1 cellular context compared by ENCODE assay signal in the genomic region with DNA sequence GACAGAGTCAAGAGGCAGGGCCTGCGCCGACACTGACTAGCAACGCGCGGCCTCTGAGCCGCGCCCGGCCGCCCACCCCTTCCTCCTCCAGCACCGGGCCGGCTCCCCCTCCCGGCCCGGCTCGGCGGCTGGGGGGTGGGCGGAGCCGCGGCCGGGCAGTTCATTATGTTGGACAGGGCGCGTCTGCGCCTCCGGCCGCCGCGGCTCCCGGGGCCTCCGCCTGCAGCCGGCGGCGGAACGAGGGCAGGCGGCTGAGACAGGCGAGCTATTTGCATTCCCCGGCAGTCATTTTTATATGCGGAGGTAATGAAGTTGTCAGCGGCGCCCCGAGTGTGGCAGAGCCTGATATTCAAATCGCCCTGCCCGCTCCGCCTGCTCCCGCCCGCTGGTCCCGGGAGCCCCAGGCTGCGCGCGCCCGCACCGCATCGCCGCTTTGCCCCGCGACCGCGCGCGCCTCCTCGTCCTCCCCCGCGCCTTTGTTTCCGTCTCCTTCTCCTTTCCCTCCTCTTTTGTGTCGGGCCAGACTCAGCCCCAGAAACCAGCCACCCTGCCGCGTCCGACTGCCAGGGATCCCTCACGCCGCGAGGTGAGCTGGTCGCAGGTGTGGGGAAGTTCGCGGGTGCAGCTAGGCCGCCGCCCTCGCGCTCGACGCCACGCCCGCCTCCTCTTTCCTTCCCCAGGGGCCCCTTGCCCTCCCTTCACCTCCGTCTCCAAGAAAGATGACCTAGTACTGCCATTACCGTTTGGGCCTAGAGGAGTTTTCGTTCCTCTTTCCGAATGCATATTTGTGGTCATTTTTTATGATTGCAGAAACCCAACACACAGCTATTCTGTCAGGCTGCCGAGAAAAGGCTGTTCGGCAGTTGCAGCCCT.
TF ChIP-seq lines count a peak whose summit lies in the region.

No MANE protein-coding gene starts in this region.

TF ChIP-seq in WTC11, 78 proteins besides CTCF, POLR2A, EP300 and RAD21 (continued from another document and continues in another):
- TF ChIP-seq, protein P1, sequence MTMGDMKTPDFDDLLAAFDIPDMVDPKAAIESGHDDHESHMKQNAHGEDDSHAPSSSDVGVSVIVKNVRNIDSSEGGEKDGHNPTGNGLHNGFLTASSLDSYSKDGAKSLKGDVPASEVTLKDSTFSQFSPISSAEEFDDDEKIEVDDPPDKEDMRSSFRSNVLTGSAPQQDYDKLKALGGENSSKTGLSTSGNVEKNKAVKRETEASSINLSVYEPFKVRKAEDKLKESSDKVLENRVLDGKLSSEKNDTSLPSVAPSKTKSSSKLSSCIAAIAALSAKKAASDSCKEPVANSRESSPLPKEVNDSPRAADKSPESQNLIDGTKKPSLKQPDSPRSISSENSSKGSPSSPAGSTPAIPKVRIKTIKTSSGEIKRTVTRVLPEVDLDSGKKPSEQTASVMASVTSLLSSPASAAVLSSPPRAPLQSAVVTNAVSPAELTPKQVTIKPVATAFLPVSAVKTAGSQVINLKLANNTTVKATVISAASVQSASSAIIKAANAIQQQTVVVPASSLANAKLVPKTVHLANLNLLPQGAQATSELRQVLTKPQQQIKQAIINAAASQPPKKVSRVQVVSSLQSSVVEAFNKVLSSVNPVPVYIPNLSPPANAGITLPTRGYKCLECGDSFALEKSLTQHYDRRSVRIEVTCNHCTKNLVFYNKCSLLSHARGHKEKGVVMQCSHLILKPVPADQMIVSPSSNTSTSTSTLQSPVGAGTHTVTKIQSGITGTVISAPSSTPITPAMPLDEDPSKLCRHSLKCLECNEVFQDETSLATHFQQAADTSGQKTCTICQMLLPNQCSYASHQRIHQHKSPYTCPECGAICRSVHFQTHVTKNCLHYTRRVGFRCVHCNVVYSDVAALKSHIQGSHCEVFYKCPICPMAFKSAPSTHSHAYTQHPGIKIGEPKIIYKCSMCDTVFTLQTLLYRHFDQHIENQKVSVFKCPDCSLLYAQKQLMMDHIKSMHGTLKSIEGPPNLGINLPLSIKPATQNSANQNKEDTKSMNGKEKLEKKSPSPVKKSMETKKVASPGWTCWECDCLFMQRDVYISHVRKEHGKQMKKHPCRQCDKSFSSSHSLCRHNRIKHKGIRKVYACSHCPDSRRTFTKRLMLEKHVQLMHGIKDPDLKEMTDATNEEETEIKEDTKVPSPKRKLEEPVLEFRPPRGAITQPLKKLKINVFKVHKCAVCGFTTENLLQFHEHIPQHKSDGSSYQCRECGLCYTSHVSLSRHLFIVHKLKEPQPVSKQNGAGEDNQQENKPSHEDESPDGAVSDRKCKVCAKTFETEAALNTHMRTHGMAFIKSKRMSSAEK (CRISPR knock-in tag; IDR thresholded peaks at IDR 0.05; ENCODE audit: borderline replicate concordance) = no peak
- TF ChIP-seq, protein P2, sequence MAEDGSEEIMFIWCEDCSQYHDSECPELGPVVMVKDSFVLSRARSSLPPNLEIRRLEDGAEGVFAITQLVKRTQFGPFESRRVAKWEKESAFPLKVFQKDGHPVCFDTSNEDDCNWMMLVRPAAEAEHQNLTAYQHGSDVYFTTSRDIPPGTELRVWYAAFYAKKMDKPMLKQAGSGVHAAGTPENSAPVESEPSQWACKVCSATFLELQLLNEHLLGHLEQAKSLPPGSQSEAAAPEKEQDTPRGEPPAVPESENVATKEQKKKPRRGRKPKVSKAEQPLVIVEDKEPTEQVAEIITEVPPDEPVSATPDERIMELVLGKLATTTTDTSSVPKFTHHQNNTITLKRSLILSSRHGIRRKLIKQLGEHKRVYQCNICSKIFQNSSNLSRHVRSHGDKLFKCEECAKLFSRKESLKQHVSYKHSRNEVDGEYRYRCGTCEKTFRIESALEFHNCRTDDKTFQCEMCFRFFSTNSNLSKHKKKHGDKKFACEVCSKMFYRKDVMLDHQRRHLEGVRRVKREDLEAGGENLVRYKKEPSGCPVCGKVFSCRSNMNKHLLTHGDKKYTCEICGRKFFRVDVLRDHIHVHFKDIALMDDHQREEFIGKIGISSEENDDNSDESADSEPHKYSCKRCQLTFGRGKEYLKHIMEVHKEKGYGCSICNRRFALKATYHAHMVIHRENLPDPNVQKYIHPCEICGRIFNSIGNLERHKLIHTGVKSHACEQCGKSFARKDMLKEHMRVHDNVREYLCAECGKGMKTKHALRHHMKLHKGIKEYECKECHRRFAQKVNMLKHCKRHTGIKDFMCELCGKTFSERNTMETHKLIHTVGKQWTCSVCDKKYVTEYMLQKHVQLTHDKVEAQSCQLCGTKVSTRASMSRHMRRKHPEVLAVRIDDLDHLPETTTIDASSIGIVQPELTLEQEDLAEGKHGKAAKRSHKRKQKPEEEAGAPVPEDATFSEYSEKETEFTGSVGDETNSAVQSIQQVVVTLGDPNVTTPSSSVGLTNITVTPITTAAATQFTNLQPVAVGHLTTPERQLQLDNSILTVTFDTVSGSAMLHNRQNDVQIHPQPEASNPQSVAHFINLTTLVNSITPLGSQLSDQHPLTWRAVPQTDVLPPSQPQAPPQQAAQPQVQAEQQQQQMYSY (CRISPR knock-in tag; IDR thresholded peaks at IDR 0.05) = no peak
- TF ChIP-seq MYBL2 (CRISPR knock-in tag; IDR thresholded peaks at IDR 0.05) = no peak
- TF ChIP-seq GRHL2 (CRISPR knock-in tag; IDR thresholded peaks at IDR 0.05; ENCODE audit: insufficient replicate concordance, severe bottlenecking) = no peak
- TF ChIP-seq ETV6 (CRISPR knock-in tag; IDR thresholded peaks at IDR 0.05) = peak; percentile 50; the same call in 1 of the 2 replicates
- TF ChIP-seq, protein P3, sequence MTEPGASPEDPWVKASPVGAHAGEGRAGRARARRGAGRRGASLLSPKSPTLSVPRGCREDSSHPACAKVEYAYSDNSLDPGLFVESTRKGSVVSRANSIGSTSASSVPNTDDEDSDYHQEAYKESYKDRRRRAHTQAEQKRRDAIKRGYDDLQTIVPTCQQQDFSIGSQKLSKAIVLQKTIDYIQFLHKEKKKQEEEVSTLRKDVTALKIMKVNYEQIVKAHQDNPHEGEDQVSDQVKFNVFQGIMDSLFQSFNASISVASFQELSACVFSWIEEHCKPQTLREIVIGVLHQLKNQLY (CRISPR knock-in tag; IDR thresholded peaks at IDR 0.05) = no peak
- no peak for TF ChIP-seq ZNF317 (CRISPR knock-in tag; IDR thresholded peaks at IDR 0.05; ENCODE audit: borderline replicate concordance, low read depth)
- peak; percentile 35 for TF ChIP-seq SP1 (CRISPR knock-in tag; conservative IDR thresholded peaks at IDR 0.05)
- TF ChIP-seq ZNF416 (CRISPR knock-in tag; IDR thresholded peaks at IDR 0.05) = no peak
- no peak for TF ChIP-seq SMAD4 (CRISPR knock-in tag; IDR thresholded peaks at IDR 0.05)
- TF ChIP-seq RELA (CRISPR knock-in tag; IDR thresholded peaks at IDR 0.05; ENCODE audit: borderline replicate concordance) = peak; percentile 73; the same call in 1 of the 2 replicates
- TF ChIP-seq ZNF121 (CRISPR knock-in tag; IDR thresholded peaks at IDR 0.05) = no peak
- TF ChIP-seq, protein P4, sequence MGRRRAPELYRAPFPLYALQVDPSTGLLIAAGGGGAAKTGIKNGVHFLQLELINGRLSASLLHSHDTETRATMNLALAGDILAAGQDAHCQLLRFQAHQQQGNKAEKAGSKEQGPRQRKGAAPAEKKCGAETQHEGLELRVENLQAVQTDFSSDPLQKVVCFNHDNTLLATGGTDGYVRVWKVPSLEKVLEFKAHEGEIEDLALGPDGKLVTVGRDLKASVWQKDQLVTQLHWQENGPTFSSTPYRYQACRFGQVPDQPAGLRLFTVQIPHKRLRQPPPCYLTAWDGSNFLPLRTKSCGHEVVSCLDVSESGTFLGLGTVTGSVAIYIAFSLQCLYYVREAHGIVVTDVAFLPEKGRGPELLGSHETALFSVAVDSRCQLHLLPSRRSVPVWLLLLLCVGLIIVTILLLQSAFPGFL (CRISPR knock-in tag; IDR thresholded peaks at IDR 0.05; ENCODE audit: borderline replicate concordance) = no peak
- TF ChIP-seq, protein P5, sequence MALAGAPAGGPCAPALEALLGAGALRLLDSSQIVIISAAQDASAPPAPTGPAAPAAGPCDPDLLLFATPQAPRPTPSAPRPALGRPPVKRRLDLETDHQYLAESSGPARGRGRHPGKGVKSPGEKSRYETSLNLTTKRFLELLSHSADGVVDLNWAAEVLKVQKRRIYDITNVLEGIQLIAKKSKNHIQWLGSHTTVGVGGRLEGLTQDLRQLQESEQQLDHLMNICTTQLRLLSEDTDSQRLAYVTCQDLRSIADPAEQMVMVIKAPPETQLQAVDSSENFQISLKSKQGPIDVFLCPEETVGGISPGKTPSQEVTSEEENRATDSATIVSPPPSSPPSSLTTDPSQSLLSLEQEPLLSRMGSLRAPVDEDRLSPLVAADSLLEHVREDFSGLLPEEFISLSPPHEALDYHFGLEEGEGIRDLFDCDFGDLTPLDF (CRISPR knock-in tag; IDR thresholded peaks at IDR 0.05) = no peak
- no peak for TF ChIP-seq NFATC4 (CRISPR knock-in tag; IDR thresholded peaks at IDR 0.05)
- TF ChIP-seq OVOL2 (CRISPR knock-in tag; IDR thresholded peaks at IDR 0.05; ENCODE audit: borderline replicate concordance) = no peak
- TF ChIP-seq, protein P6, sequence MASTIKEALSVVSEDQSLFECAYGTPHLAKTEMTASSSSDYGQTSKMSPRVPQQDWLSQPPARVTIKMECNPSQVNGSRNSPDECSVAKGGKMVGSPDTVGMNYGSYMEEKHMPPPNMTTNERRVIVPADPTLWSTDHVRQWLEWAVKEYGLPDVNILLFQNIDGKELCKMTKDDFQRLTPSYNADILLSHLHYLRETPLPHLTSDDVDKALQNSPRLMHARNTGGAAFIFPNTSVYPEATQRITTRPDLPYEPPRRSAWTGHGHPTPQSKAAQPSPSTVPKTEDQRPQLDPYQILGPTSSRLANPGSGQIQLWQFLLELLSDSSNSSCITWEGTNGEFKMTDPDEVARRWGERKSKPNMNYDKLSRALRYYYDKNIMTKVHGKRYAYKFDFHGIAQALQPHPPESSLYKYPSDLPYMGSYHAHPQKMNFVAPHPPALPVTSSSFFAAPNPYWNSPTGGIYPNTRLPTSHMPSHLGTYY (CRISPR knock-in tag; IDR thresholded peaks at IDR 0.05) = no peak
- TF ChIP-seq ZNF396 (CRISPR knock-in tag; IDR thresholded peaks at IDR 0.05; ENCODE audit: borderline replicate concordance) = no peak
- TF ChIP-seq, protein P7, sequence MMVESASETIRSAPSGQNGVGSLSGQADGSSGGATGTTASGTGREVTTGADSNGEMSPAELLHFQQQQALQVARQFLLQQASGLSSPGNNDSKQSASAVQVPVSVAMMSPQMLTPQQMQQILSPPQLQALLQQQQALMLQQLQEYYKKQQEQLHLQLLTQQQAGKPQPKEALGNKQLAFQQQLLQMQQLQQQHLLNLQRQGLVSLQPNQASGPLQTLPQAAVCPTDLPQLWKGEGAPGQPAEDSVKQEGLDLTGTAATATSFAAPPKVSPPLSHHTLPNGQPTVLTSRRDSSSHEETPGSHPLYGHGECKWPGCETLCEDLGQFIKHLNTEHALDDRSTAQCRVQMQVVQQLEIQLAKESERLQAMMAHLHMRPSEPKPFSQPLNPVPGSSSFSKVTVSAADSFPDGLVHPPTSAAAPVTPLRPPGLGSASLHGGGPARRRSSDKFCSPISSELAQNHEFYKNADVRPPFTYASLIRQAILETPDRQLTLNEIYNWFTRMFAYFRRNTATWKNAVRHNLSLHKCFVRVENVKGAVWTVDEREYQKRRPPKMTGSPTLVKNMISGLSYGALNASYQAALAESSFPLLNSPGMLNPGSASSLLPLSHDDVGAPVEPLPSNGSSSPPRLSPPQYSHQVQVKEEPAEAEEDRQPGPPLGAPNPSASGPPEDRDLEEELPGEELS (CRISPR knock-in tag; IDR thresholded peaks at IDR 0.05) = no peak; the same call in 1 of the 2 replicates
- TF ChIP-seq ESRRA (CRISPR knock-in tag; IDR thresholded peaks at IDR 0.05; ENCODE audit: borderline replicate concordance) = no peak
- TF ChIP-seq SOX15 (CRISPR knock-in tag; IDR thresholded peaks at IDR 0.05) = no peak
- TF ChIP-seq NFYB (CRISPR knock-in tag; conservative IDR thresholded peaks at IDR 0.05; ENCODE audit: low read depth) = no peak
- TF ChIP-seq ZNF232 (CRISPR knock-in tag; IDR thresholded peaks at IDR 0.05) = no peak
- no peak for TF ChIP-seq NR3C1 (CRISPR knock-in tag; conservative IDR thresholded peaks at IDR 0.05; ENCODE audit: low read depth)
- no peak for TF ChIP-seq JAZF1 (CRISPR knock-in tag; IDR thresholded peaks at IDR 0.05)
- TF ChIP-seq, protein P8, sequence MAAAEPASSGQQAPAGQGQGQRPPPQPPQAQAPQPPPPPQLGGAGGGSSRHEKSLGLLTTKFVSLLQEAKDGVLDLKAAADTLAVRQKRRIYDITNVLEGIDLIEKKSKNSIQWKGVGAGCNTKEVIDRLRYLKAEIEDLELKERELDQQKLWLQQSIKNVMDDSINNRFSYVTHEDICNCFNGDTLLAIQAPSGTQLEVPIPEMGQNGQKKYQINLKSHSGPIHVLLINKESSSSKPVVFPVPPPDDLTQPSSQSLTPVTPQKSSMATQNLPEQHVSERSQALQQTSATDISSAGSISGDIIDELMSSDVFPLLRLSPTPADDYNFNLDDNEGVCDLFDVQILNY (CRISPR knock-in tag; IDR thresholded peaks at IDR 0.05) = no peak
- TF ChIP-seq ATF1 (CRISPR knock-in tag; IDR thresholded peaks at IDR 0.05) = no peak
- TF ChIP-seq GABPB1 (CRISPR knock-in tag; IDR thresholded peaks at IDR 0.05) = no peak
- no peak for TF ChIP-seq EMX1 (CRISPR knock-in tag; IDR thresholded peaks at IDR 0.05)
- no peak for TF ChIP-seq GTF2I (CRISPR knock-in tag; conservative IDR thresholded peaks at IDR 0.05)
- TF ChIP-seq NR1H2 (CRISPR knock-in tag; IDR thresholded peaks at IDR 0.05) = no peak
- TF ChIP-seq NR2C2 (CRISPR knock-in tag; IDR thresholded peaks at IDR 0.05) = no peak
- no peak for TF ChIP-seq TP53 (CRISPR knock-in tag; IDR thresholded peaks at IDR 0.05)
- TF ChIP-seq, protein P9, sequence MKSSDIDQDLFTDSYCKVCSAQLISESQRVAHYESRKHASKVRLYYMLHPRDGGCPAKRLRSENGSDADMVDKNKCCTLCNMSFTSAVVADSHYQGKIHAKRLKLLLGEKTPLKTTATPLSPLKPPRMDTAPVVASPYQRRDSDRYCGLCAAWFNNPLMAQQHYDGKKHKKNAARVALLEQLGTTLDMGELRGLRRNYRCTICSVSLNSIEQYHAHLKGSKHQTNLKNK (CRISPR knock-in tag; IDR thresholded peaks at IDR 0.05) = no peak
- TF ChIP-seq, protein P10, sequence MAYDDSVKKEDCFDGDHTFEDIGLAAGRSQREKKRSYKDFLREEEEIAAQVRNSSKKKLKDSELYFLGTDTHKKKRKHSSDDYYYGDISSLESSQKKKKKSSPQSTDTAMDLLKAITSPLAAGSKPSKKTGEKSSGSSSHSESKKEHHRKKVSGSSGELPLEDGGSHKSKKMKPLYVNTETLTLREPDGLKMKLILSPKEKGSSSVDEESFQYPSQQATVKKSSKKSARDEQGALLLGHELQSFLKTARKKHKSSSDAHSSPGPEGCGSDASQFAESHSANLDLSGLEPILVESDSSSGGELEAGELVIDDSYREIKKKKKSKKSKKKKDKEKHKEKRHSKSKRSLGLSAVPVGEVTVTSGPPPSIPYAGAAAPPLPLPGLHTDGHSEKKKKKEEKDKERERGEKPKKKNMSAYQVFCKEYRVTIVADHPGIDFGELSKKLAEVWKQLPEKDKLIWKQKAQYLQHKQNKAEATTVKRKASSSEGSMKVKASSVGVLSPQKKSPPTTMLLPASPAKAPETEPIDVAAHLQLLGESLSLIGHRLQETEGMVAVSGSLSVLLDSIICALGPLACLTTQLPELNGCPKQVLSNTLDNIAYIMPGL (CRISPR knock-in tag; IDR thresholded peaks at IDR 0.05) = no peak; the same call in 1 of the 2 replicates
